Comparison of ENCODE assay signal across 8 cellular contexts in the genomic region with DNA sequence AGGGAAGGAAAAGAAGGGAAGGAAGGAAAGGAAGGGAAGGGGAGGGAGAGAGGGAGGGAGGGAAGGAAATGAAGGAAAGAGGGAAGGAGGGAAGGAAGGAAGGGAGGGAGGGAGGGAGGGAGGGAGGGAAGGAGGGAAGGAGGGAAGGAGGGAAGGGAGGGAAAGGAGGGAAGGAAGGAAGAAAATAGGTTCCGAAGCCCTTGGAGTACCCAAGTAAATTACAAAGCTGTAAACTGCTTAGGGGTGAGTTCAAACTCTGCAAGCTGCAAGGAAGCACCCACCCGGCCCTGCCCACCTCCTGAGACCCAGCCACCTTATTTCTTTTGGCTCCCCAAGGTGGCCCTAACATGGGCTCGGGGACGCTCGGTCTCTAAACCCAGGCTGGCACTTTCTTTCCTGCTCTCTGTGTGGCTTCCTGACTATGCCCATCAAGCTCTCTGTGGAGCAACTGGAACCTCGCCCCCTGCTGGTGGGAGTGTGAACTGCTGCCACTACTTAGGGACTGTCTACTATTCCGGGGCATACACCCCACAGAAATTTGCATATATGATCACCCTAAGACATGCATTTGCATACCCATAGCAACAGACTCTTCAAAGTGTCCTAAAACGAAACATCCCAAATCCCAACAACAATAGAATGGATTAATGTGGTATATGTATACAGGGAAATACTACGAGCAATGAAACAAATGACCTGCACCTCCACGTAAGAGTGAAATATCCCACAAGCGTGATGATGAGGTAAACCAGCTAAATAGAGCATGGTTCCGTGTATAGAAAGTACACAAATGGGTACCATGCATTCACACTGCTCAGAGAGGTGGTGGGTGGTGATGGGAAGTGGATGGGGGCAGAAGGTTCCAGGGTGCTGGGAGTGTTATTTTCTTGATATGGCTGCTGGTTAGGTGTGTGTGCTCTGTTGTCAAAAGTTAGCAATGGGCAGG.
DNase-seq lines count a peak whose midpoint lies in the region; ATAC-seq and TF ChIP-seq lines count a peak whose summit lies in the region.

No MANE protein-coding gene starts in this region.

- no peak overlapping the region for H3K9ac ChIP-seq in GM23248

- no peaks in the 10 kb centered on the region for H3K9me2 ChIP-seq in GM23248 (ENCODE audit: insufficient read depth)

- no peak overlapping the region for H2AFZ ChIP-seq in GM23248

- no peaks in the 10 kb centered on the region for H3F3A ChIP-seq in GM23248 (ENCODE audit: insufficient read depth)

- peak; percentile 62 for ATAC-seq in HG03159 (IDR thresholded peaks at IDR 0.05; ENCODE audit: unreplicated experiment)
- no peak for ATAC-seq in lung (ENCODE audit: insufficient read depth, low FRiP score)

- DNase-seq in cardiac muscle cell (ENCODE audit: low read depth in 1 of 2, low spot score in 1 of 2) (peak in 1 of 2 donors; percentile 38), cardiac septum (ENCODE audit: low spot score) (no peak), T-helper 2 cell (peak; percentile 38 to 70 (median 54)), astrocyte of the cerebellum (ENCODE audit: low read depth) (no peak), lung (ENCODE audit: low spot score) (peak; percentile 60), GM23248 (no peak)
- DNase-seq in stimulated activated CD8-positive, alpha-beta memory T cell treated with anti-CD3 and anti-CD28 coated beads, Interleukin-7, amount 100 ng/mL, for 4 hours (ENCODE audit: low read depth in 2 of 2): peak; percentile 58 to 59

- H3K4me3 ChIP-seq in cardiac muscle cell: no peak overlapping the region
- H3K4me3 ChIP-seq in astrocyte of the cerebellum (ENCODE audit: low read depth, low read length): no peak overlapping the region
- no peak overlapping the region for H3K4me3 ChIP-seq in lung
- H3K4me3 ChIP-seq in GM23248: no peak overlapping the region

- peak; percentile 57 for TF ChIP-seq CTCF in cardiac muscle cell (IDR thresholded peaks at IDR 0.05; ENCODE audit: low read depth, low read length)
- TF ChIP-seq CTCF in astrocyte of the cerebellum (IDR thresholded peaks at IDR 0.05; ENCODE audit: low read depth, low read length, missing control alignments): peak; percentile 44
- TF ChIP-seq CTCF in lung (IDR thresholded peaks at IDR 0.05; ENCODE audit: control extremely low read depth, extremely low read depth): peak; percentile 48

- H3K27me3 ChIP-seq in cardiac muscle cell (no peaks in the 10 kb centered on the region), lung (ENCODE audit: control insufficient read depth, insufficient read depth) (no peaks in the 10 kb centered on the region), GM23248 (replicated peaks; ENCODE audit: insufficient read depth) (no peaks in the 10 kb centered on the region)

- no peaks in the 10 kb centered on the region for H3K9me3 ChIP-seq in cardiac muscle cell (ENCODE audit: low read depth)
- H3K9me3 ChIP-seq in lung (ENCODE audit: control insufficient read depth in 2 of 2, insufficient read depth in 1 of 2, low read length in 1 of 2): no peaks in the 10 kb centered on the region
- H3K9me3 ChIP-seq in GM23248 (ENCODE audit: low read depth): no peaks in the 10 kb centered on the region

- in situ Hi-C loops in astrocyte of the cerebellum (cut with HindIII; ENCODE audit: low sequenced_read_pairs): no loop called here
- in situ Hi-C loops in GM23248 (cut with MboI): no loop called here

- no peaks in the 10 kb centered on the region for H3K79me2 ChIP-seq in GM23248 (ENCODE audit: insufficient read depth)

- H3K27ac ChIP-seq in cardiac muscle cell (no peak overlapping the region), lung (ENCODE audit: low read depth in 1 of 2, low read length in 1 of 2) (no peak overlapping the region), GM23248 (no peak overlapping the region)

- H4K20me1 ChIP-seq in GM23248 (ENCODE audit: insufficient read depth): no peaks in the 10 kb centered on the region

- intact Hi-C loops in cardiac septum (cut with DNase I): no loop called here

- 67 to 81% methylated on average over 12 of the region's 12 CpGs for WGBS in lung, 2 donors
- 73 to 75% methylated on average over 10 to 12 of the region's 12 CpGs for WGBS in GM23248 (ENCODE audit: low coverage in 1 of 2, low lambda C conversion rate in 2 of 2, missing lambda C conversion rate in 2 of 2), 2 experiments

- H3K36me3 ChIP-seq in cardiac muscle cell: no peaks in the 10 kb centered on the region
- H3K36me3 ChIP-seq in lung (ENCODE audit: control insufficient read depth in 2 of 2, insufficient read depth in 2 of 2, low read length in 2 of 2): no peaks in the 10 kb centered on the region
- H3K36me3 ChIP-seq in GM23248 (ENCODE audit: low read depth): no peaks in the 10 kb centered on the region

- no peak overlapping the region for H3K4me2 ChIP-seq in GM23248 (ENCODE audit: unreplicated experiment)

- H3K4me1 ChIP-seq in cardiac muscle cell (ENCODE audit: low read depth): no peaks in the 10 kb centered on the region
- H3K4me1 ChIP-seq in lung (ENCODE audit: control insufficient read depth in 2 of 2, insufficient read depth in 2 of 2, low read length in 2 of 2): peaks cover 0 to 1% of the 10 kb centered on the region in 2 donors
- peaks cover 6% of the 10 kb centered on the region; the same call in 1 of the 2 replicates for H3K4me1 ChIP-seq in GM23248 (ENCODE audit: insufficient read depth)

Comparison
In these comparisons a context has a peak if more than half of its experiments do, and no peak if none do; other contexts are left out.
1. DNase-seq: peak in T-helper 2 cell (5 of 5), lung (single experiment) and stimulated activated CD8-positive, alpha-beta memory T cell treated with anti-CD3 and anti-CD28 coated beads, Interleukin-7, amount 100 ng/mL, for 4 hours (2 of 2); none in cardiac septum (single experiment), astrocyte of the cerebellum (single experiment) and GM23248 (single experiment).
2. Peak in every context shown above with its lines, with median percentiles within 50 percentile points of each other: CTCF ChIP-seq.